In genomic region chr17:14245002-14245401, GRCh38 we compare ENCODE assay signal across 1 cellular context.
TF ChIP-seq lines count a peak whose summit lies in the region.

No MANE protein-coding gene starts in this region.

TF ChIP-seq in HCT116, 20 proteins besides CTCF, POLR2A, EP300 and RAD21 (continued from another document):
- TF ChIP-seq ZBTB33 (IDR thresholded peaks at IDR 0.05; ENCODE audit: extremely low read depth, insufficient replicate concordance, low read length), result no peak
- no peak for TF ChIP-seq EZH2phosphoT487 (IDR thresholded peaks at IDR 0.05; ENCODE audit: borderline replicate concordance)
- no peak for TF ChIP-seq ELF1 (IDR thresholded peaks at IDR 0.05; ENCODE audit: borderline replicate concordance, low read depth)
- TF ChIP-seq YY1 (IDR thresholded peaks at IDR 0.05; ENCODE audit: extremely low read depth, insufficient replicate concordance, low read depth, low read length), result no peak
- no peak for TF ChIP-seq ZFX (IDR thresholded peaks at IDR 0.05)
- TF ChIP-seq TCF7L2 (IDR thresholded peaks at IDR 0.05; ENCODE audit: borderline replicate concordance, extremely low read depth, insufficient read depth, insufficient read length), result no peak
- TF ChIP-seq FOSL1 (IDR thresholded peaks at IDR 0.05; ENCODE audit: low read depth), result no peak
- no peak for TF ChIP-seq EZH2 (IDR thresholded peaks at IDR 0.05)
- TF ChIP-seq, protein P1, sequence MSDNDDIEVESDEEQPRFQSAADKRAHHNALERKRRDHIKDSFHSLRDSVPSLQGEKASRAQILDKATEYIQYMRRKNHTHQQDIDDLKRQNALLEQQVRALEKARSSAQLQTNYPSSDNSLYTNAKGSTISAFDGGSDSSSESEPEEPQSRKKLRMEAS (IDR thresholded peaks at IDR 0.05), result no peak
- TF ChIP-seq JUND (IDR thresholded peaks at IDR 0.05), result no peak
- TF ChIP-seq EGR1 (IDR thresholded peaks at IDR 0.05; ENCODE audit: low read depth), result no peak
- no peak for TF ChIP-seq SIN3A (IDR thresholded peaks at IDR 0.05; ENCODE audit: low read depth)
- TF ChIP-seq POLR2AphosphoS5 (IDR thresholded peaks at IDR 0.05; ENCODE audit: low read depth, low read length), result no peak
- no peak for TF ChIP-seq ZNF274 (IDR thresholded peaks at IDR 0.05; ENCODE audit: low read depth, low read length)
- no peak for TF ChIP-seq REST (IDR thresholded peaks at IDR 0.05; ENCODE audit: low read depth)
- no peak for TF ChIP-seq SP1 (IDR thresholded peaks at IDR 0.05; ENCODE audit: low read depth)
- no peak for TF ChIP-seq SRF (IDR thresholded peaks at IDR 0.05; ENCODE audit: low read depth)
- TF ChIP-seq CBX3 (IDR thresholded peaks at IDR 0.05; ENCODE audit: low read depth), result no peak
- TF ChIP-seq, protein P2, sequence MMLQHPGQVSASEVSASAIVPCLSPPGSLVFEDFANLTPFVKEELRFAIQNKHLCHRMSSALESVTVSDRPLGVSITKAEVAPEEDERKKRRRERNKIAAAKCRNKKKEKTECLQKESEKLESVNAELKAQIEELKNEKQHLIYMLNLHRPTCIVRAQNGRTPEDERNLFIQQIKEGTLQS (IDR thresholded peaks at IDR 0.05), result no peak
TF ChIP-seq in HCT116: peak in this region for 0.
